25 cellular contexts compared by ENCODE assay signal in genomic region chr16:29850998-29851397, GRCh38. TPM values are rescaled to one million over a fixed set of nuclear protein-coding genes. Genes with fewer than 3 reads are reported as not detected.
DNase-seq lines count a peak whose midpoint lies in the region; ATAC-seq, FAIRE-seq and TF ChIP-seq lines count a peak whose summit lies in the region.
"Had no signal": no experiment of that assay in that cellular context is flagged by ENCODE, and none has a peak within 500 bp of the region (broad histone marks: within the 10 kb centered on the region; RNA-seq: fewer than 3 reads in every experiment).

No MANE protein-coding gene starts in this region.

- H3K4me3 Mint-ChIP-seq in activated T-cell treated with anti-CD3 and anti-CD28 coated beads, Interleukin-2, amount 50 U/mL, for 24 hours: no peak overlapping the region
- H3K4me3 Mint-ChIP-seq in activated T-cell treated with anti-CD3 and anti-CD28 coated beads, Interleukin-2, amount 50 U/mL, for 72 hours: no peak overlapping the region
- H3K4me3 Mint-ChIP-seq in Calu3 (ENCODE audit: low read depth, unreplicated experiment) (no peak overlapping the region), natural killer cell (no peak overlapping the region)
- H3K4me3 Mint-ChIP-seq: B cell; CD4-positive, CD25-positive, alpha-beta regulatory T cell; CD8-positive, alpha-beta T cell; H9; HFFc6 had no signal

- FAIRE-seq in K562 (lab: Jason Lieb, UNC) (no peak), urothelium cell line (lab: Jason Lieb, UNC) (no peak)
- FAIRE-seq: A204.1, D721Med, GM12878, GM19239 had no signal

- CTCF ChIA-PET in Calu3 (lab: Charles Lee): interaction anchor here (0.6 kb wide), 1 partner anchor 1023 kb away, joined by 4 read pairs; no protein-coding TSS in a partner anchor
- CTCF ChIA-PET in K562 (lab: Yijun Ruan, JAX; ENCODE audit: low intra/inter-chr PET ratio): no interaction called here

- ATAC-seq in activated T-cell treated with anti-CD3 and anti-CD28 coated beads, Interleukin-2, amount 50 U/mL, for 72 hours (replicated peaks in 1 of 2): no peak
- ATAC-seq in K562 (no peak), natural killer cell (no peak)
- ATAC-seq: CD8-positive, alpha-beta T cell; GM12878; HCT116 had no signal

- H2AFZ ChIP-seq in K562 (ENCODE audit: low read depth, low read length): no peak overlapping the region
- H2AFZ ChIP-seq: GM23248 had no signal

- no peak overlapping the region for H3K4me3 ChIP-seq in K562
- H3K4me3 ChIP-seq: BLaER1, GM12878, GM23248 had no signal

- H3K9ac ChIP-seq in K562 (ENCODE audit: insufficient read depth in 1 of 2, low read depth in 2 of 2, low read length in 2 of 2): no peak overlapping the region
- H3K9ac ChIP-seq: BLaER1, GM23248 had no signal

- no peak overlapping the region for H3K4me2 ChIP-seq in K562 (ENCODE audit: insufficient read depth, low read length)
- H3K4me2 ChIP-seq: BLaER1 had no signal

- H3K79me2 ChIP-seq in K562 (ENCODE audit: control insufficient read depth, insufficient read depth, low read length): no peaks in the 10 kb centered on the region

- intact Hi-C loops in Calu3 (cut with micrococcal nuclease; ENCODE audit: unreplicated experiment): no loop called here
- intact Hi-C loops in K562 (cut with micrococcal nuclease): no loop called here
- intact Hi-C loops in natural killer cell (cut with micrococcal nuclease): no loop called here

- POLR2A ChIA-PET in K562 (lab: Yijun Ruan, JAX): no interaction called here

- no peaks in the 10 kb centered on the region for H3K9me1 ChIP-seq in K562 (ENCODE audit: control insufficient read depth, insufficient read depth, low read length)

- no peak for TF ChIP-seq CTCF in Calu3 (IDR thresholded peaks at IDR 0.05; ENCODE audit: unreplicated experiment)
- no peak for TF ChIP-seq CTCF in K562 (IDR thresholded peaks at IDR 0.05 in 2 of 3, conservative IDR thresholded peaks at IDR 0.05 in 1 of 3; ENCODE audit: insufficient read depth in 2 of 3, low read depth in 1 of 3, low read length in 3 of 3)
- TF ChIP-seq CTCF in natural killer cell (IDR thresholded peaks at IDR 0.05): no peak

- H3K36me3 ChIP-seq in K562 (ENCODE audit: control insufficient read depth, insufficient read depth, low read length): no peaks in the 10 kb centered on the region

- no peaks in the 10 kb centered on the region for H3K9me3 ChIP-seq in K562 (replicated peaks; ENCODE audit: control insufficient read depth, insufficient read depth, low read depth, low read length)
- H3K9me3 ChIP-seq: BLaER1, Caco-2 had no signal

- BruUV-seq in Calu3 (replicated peaks; lab: Mats Ljungman, UMichigan) (TSS peak; percentile 19), K562 (replicated peaks; lab: Mats Ljungman, UMichigan) (no TSS peak)

- no peak for TF ChIP-seq RAD21 in K562 (CRISPR knock-in tag; conservative IDR thresholded peaks at IDR 0.05 in 1 of 2, IDR thresholded peaks at IDR 0.05 in 1 of 2)

- in situ Hi-C loops in K562 (cut with MboI): no loop called here

- no peaks in the 10 kb centered on the region for H3K27me3 ChIP-seq in K562 (ENCODE audit: control insufficient read depth in 2 of 2, insufficient read depth in 2 of 2, low read length in 2 of 2)
- H3K27me3 ChIP-seq: BLaER1 had no signal

- TF ChIP-seq POLR2A in K562 (conservative IDR thresholded peaks at IDR 0.05): no peak

- H3K27me3 Mint-ChIP-seq in activated T-cell treated with anti-CD3 and anti-CD28 coated beads, Interleukin-2, amount 50 U/mL, for 24 hours: no peaks in the 10 kb centered on the region
- no peaks in the 10 kb centered on the region for H3K27me3 Mint-ChIP-seq in activated T-cell treated with anti-CD3 and anti-CD28 coated beads, Interleukin-2, amount 50 U/mL, for 72 hours (ENCODE audit: low read depth)
- H3K27me3 Mint-ChIP-seq in Calu3 (ENCODE audit: unreplicated experiment) (no peaks in the 10 kb centered on the region), natural killer cell (ENCODE audit: low read depth in 2 of 2) (no peaks in the 10 kb centered on the region)
- H3K27me3 Mint-ChIP-seq: B cell; CD4-positive, CD25-positive, alpha-beta regulatory T cell had no signal

- no peak overlapping the region for H3K27ac ChIP-seq in K562 (ENCODE audit: extremely low read depth, low read depth, low read length)
- H3K27ac ChIP-seq: 22Rv1, BLaER1, C4-2B, GM23248 had no signal

- TF ChIP-seq EP300 in K562 (IDR thresholded peaks at IDR 0.05; ENCODE audit: low read length): no peak

- no peaks in the 10 kb centered on the region for H4K20me1 ChIP-seq in K562 (replicated peaks; ENCODE audit: control insufficient read depth, insufficient read depth, low read length)
- H4K20me1 ChIP-seq: BLaER1 had no signal

- H3K9me3 Mint-ChIP-seq in activated T-cell treated with anti-CD3 and anti-CD28 coated beads, Interleukin-2, amount 50 U/mL, for 24 hours: no peaks in the 10 kb centered on the region
- no peaks in the 10 kb centered on the region for H3K9me3 Mint-ChIP-seq in activated T-cell treated with anti-CD3 and anti-CD28 coated beads, Interleukin-2, amount 50 U/mL, for 72 hours
- H3K9me3 Mint-ChIP-seq in Calu3 (ENCODE audit: low read depth, unreplicated experiment) (no peaks in the 10 kb centered on the region), natural killer cell (no peaks in the 10 kb centered on the region)
- H3K9me3 Mint-ChIP-seq: CD4-positive, CD25-positive, alpha-beta regulatory T cell; CD8-positive, alpha-beta T cell; H9; HFFc6 had no signal

- peak overlapping the region; percentile 0 for H3K27ac Mint-ChIP-seq in activated T-cell treated with anti-CD3 and anti-CD28 coated beads, Interleukin-2, amount 50 U/mL, for 24 hours
- no peak overlapping the region for H3K27ac Mint-ChIP-seq in activated T-cell treated with anti-CD3 and anti-CD28 coated beads, Interleukin-2, amount 50 U/mL, for 72 hours
- H3K27ac Mint-ChIP-seq in Calu3 (ENCODE audit: unreplicated experiment) (no peak overlapping the region), natural killer cell (no peak overlapping the region)
- H3K27ac Mint-ChIP-seq: B cell; CD8-positive, alpha-beta T cell; H9; HFFc6 had no signal

- peaks cover 4 to 11% of the 10 kb centered on the region in 2 experiments; a peak in 3 of 5 replicates for H3K4me1 ChIP-seq in K562 (replicated peaks in 1 of 2; ENCODE audit: control insufficient read depth in 2 of 2, insufficient read depth in 2 of 2, low read length in 2 of 2)

- WGBS in K562 (ENCODE audit: insufficient coverage, low coverage, missing lambda C conversion rate): 38% methylated on average over 3 of the region's 3 CpGs

- peaks cover 26% of the 10 kb centered on the region for H3K36me3 Mint-ChIP-seq in activated T-cell treated with anti-CD3 and anti-CD28 coated beads, Interleukin-2, amount 50 U/mL, for 24 hours (ENCODE audit: low read depth)
- H3K36me3 Mint-ChIP-seq in activated T-cell treated with anti-CD3 and anti-CD28 coated beads, Interleukin-2, amount 50 U/mL, for 72 hours (ENCODE audit: insufficient read depth in 2 of 2): peaks cover 3 to 14% of the 10 kb centered on the region in 2 donors
- H3K36me3 Mint-ChIP-seq in Calu3 (ENCODE audit: insufficient read depth, unreplicated experiment) (peaks cover 43% of the 10 kb centered on the region), natural killer cell (no peaks in the 10 kb centered on the region)

- DNase-seq in activated T-cell treated with anti-CD3 and anti-CD28 coated beads, Interleukin-2, amount 50 U/mL, for 24 hours: no peak
- DNase-seq in activated T-cell treated with anti-CD3 and anti-CD28 coated beads, Interleukin-2, amount 50 U/mL, for 72 hours: no peak
- no peak for DNase-seq in Calu3
- no peak for DNase-seq in K562 (ENCODE audit: extremely low read depth in 1 of 4, low spot score in 3 of 4)
- no peak for DNase-seq in natural killer cell
- DNase-seq in urothelium cell line (ENCODE audit: low spot score): no peak
- DNase-seq: Caco-2; CD4-positive, CD25-positive, alpha-beta regulatory T cell; CD8-positive, alpha-beta T cell; DMS 273 treated with DMSO at 0.1 percent for 48 hours; DMS79; EL; GDM1; GM23248; H9; HFFc6 had no signal

- peaks cover 7% of the 10 kb centered on the region for H3K4me1 Mint-ChIP-seq in activated T-cell treated with anti-CD3 and anti-CD28 coated beads, Interleukin-2, amount 50 U/mL, for 24 hours (ENCODE audit: low read depth)
- peaks cover 8% of the 10 kb centered on the region for H3K4me1 Mint-ChIP-seq in activated T-cell treated with anti-CD3 and anti-CD28 coated beads, Interleukin-2, amount 50 U/mL, for 72 hours (ENCODE audit: low read depth)
- H3K4me1 Mint-ChIP-seq in Calu3 (ENCODE audit: low read depth, unreplicated experiment) (no peaks in the 10 kb centered on the region), natural killer cell (peaks cover 0 to 6% of the 10 kb centered on the region in 2 donors)
- H3K4me1 Mint-ChIP-seq: B cell had no signal

RNA-seq across cellular contexts. Expression of gene CDIPT, which starts 12.0 kb away (rescaled TPM):
- 10 to 100 TPM; 48.7 to 56.0 TPM for total RNA-seq in activated T-cell treated with anti-CD3 and anti-CD28 coated beads, Interleukin-2, amount 50 U/mL, for 72 hours
- total RNA-seq in Calu3 (2022) (62.7 and 64.1 TPM in 2 replicates), K562 (2014; rRNA removed) (32.5 and 42.4 TPM in 2 replicates), K562 (2014; rRNA removed; fragmentation: Illumina TruSeq; extraction: Trizol) (6.3 and 8.4 TPM in 2 replicates), K562 (2015; rRNA removed; fragmentation: Illumina TruSeq; extraction: Trizol) (17.1 and 17.6 TPM in 2 replicates), K562 (2021) (34.3 and 36.7 TPM in 2 replicates), natural killer cell (10 to 100 TPM; 42.3 to 66.9 (median 53.0) TPM)
- 14.9 and 44.1 TPM in 2 replicates for total RNA-seq in K562 (2011; cell fraction: chromatin; rRNA removed; ENCODE audit: low replicate concordance)
- total RNA-seq in K562 (2011; cell fraction: nucleolus; rRNA removed): 55.1 and 61.0 TPM in 2 replicates
- total RNA-seq in K562 (2011; cell fraction: nucleoplasm; rRNA removed): 40.9 and 42.1 TPM in 2 replicates
- polyA plus RNA-seq in K562 (2011; rRNA removed) (23.0 and 31.9 TPM in 2 replicates), K562 (2014; fragmentation: Illumina TruSeq; extraction: Trizol) (24.4 and 38.2 TPM in 2 replicates), K562 (2014; fragmentation: Nextera tagmentation; extraction: Ambion mirVana) (1 to 10 TPM; 1.3 to 2.1 TPM), K562 (2014; rRNA removed) (37.0 and 37.9 TPM in 2 replicates)
- polyA plus RNA-seq in K562 (2011; cell fraction: cytosol; rRNA removed): 49.9 and 76.4 TPM in 2 replicates
- 39.2 and 47.5 TPM in 2 replicates for polyA plus RNA-seq in K562 (2011; cell fraction: nucleus; rRNA removed)
- 35.6 and 54.1 TPM in 2 replicates for polyA plus RNA-seq in K562 (2012)
- polyA minus RNA-seq in K562 (2011; rRNA and poly(A)+ RNA removed): 13.3 and 16.1 TPM in 2 replicates
- 29.5 and 30.0 TPM in 2 replicates for polyA minus RNA-seq in K562 (2011; cell fraction: cytosol; rRNA and poly(A)+ RNA removed)
- polyA minus RNA-seq in K562 (2011; cell fraction: nucleus; rRNA and poly(A)+ RNA removed): 12.5 and 12.9 TPM in 2 replicates

RNA-seq across cellular contexts. Expression of gene MVP, which starts 30.7 kb away (rescaled TPM):
- total RNA-seq in activated T-cell treated with anti-CD3 and anti-CD28 coated beads, Interleukin-2, amount 50 U/mL, for 72 hours: 100 to 1,000 TPM; 148 to 161 TPM
- total RNA-seq in Calu3 (2022) (164 and 215 TPM in 2 replicates), K562 (2014; rRNA removed) (0.53 and 1.00 TPM in 2 replicates), K562 (2014; rRNA removed; fragmentation: Illumina TruSeq; extraction: Trizol) (0.41 and 0.65 TPM in 2 replicates), K562 (2015; rRNA removed; fragmentation: Illumina TruSeq; extraction: Trizol) (0.76 and 0.98 TPM in 2 replicates), K562 (2021) (1.4 and 1.9 TPM in 2 replicates), natural killer cell (100 to 1,000 TPM; 154 to 168 (median 163) TPM)
- total RNA-seq in K562 (2011; cell fraction: chromatin; rRNA removed; ENCODE audit: low replicate concordance): 2.1 and 2.7 TPM in 2 replicates
- 0.83 and 2.1 TPM in 2 replicates for total RNA-seq in K562 (2011; cell fraction: nucleolus; rRNA removed)
- 1.6 and 6.8 TPM in 2 replicates for total RNA-seq in K562 (2011; cell fraction: nucleoplasm; rRNA removed)
- polyA plus RNA-seq in K562 (2011; rRNA removed) (0.39 and 1.1 TPM in 2 replicates), K562 (2014; fragmentation: Illumina TruSeq; extraction: Trizol) (0.43 and 0.69 TPM in 2 replicates), K562 (2014; fragmentation: Nextera tagmentation; extraction: Ambion mirVana) (not detected), K562 (2014; rRNA removed) (0.66 and 1.1 TPM in 2 replicates)
- 0.21 and 0.86 TPM in 2 replicates for polyA plus RNA-seq in K562 (2011; cell fraction: cytosol; rRNA removed)
- 2.9 and 3.4 TPM in 2 replicates for polyA plus RNA-seq in K562 (2011; cell fraction: nucleus; rRNA removed)
- 2.1 and 3.5 TPM in 2 replicates for polyA plus RNA-seq in K562 (2012)
- polyA minus RNA-seq in K562 (2011; rRNA and poly(A)+ RNA removed): 0.53 and 1.0 TPM in 2 replicates
- polyA minus RNA-seq in K562 (2011; cell fraction: cytosol; rRNA and poly(A)+ RNA removed): 2.4 and 2.7 TPM in 2 replicates
- 0.94 and 2.2 TPM in 2 replicates for polyA minus RNA-seq in K562 (2011; cell fraction: nucleus; rRNA and poly(A)+ RNA removed)

RNA-seq across cellular contexts. Expression of gene PAGR1, which starts 35.0 kb away (rescaled TPM):
- total RNA-seq in activated T-cell treated with anti-CD3 and anti-CD28 coated beads, Interleukin-2, amount 50 U/mL, for 72 hours: 10 to 100 TPM; 14.8 to 17.8 TPM
- total RNA-seq in Calu3 (2022) (30.4 and 32.0 TPM in 2 replicates), K562 (2014; rRNA removed) (58.2 and 68.3 TPM in 2 replicates), K562 (2014; rRNA removed; fragmentation: Illumina TruSeq; extraction: Trizol) (16.5 and 16.8 TPM in 2 replicates), K562 (2015; rRNA removed; fragmentation: Illumina TruSeq; extraction: Trizol) (40.7 and 42.2 TPM in 2 replicates), K562 (2021) (33.3 and 36.0 TPM in 2 replicates), natural killer cell (10 to 100 TPM in 2 of 3 donors, 1 to 10 TPM in 1; 8.9 to 16.2 (median 13.4) TPM)
- total RNA-seq in K562 (2011; cell fraction: chromatin; rRNA removed; ENCODE audit: low replicate concordance): 8.4 and 14.4 TPM in 2 replicates
- total RNA-seq in K562 (2011; cell fraction: nucleolus; rRNA removed): 14.2 and 16.0 TPM in 2 replicates
- 11.1 and 12.8 TPM in 2 replicates for total RNA-seq in K562 (2011; cell fraction: nucleoplasm; rRNA removed)
- polyA plus RNA-seq in K562 (2011; rRNA removed) (15.4 and 16.6 TPM in 2 replicates), K562 (2014; fragmentation: Illumina TruSeq; extraction: Trizol) (15.7 and 26.0 TPM in 2 replicates), K562 (2014; fragmentation: Nextera tagmentation; extraction: Ambion mirVana) (1 to 10 TPM; 1.4 to 4.5 TPM), K562 (2014; rRNA removed) (42.8 and 51.3 TPM in 2 replicates)
- 16.9 and 23.2 TPM in 2 replicates for polyA plus RNA-seq in K562 (2011; cell fraction: cytosol; rRNA removed)
- polyA plus RNA-seq in K562 (2011; cell fraction: nucleus; rRNA removed): 11.9 and 16.8 TPM in 2 replicates
- polyA plus RNA-seq in K562 (2012): 21.5 and 32.5 TPM in 2 replicates
- 5.3 and 7.0 TPM in 2 replicates for polyA minus RNA-seq in K562 (2011; rRNA and poly(A)+ RNA removed)
- polyA minus RNA-seq in K562 (2011; cell fraction: cytosol; rRNA and poly(A)+ RNA removed): 7.3 and 12.9 TPM in 2 replicates
- polyA minus RNA-seq in K562 (2011; cell fraction: nucleus; rRNA and poly(A)+ RNA removed): 10.0 and 13.6 TPM in 2 replicates

RNA-seq across cellular contexts. Expression of gene PRRT2, which starts 39.0 kb away (rescaled TPM):
- total RNA-seq in activated T-cell treated with anti-CD3 and anti-CD28 coated beads, Interleukin-2, amount 50 U/mL, for 72 hours: 1 to 10 TPM; 2.4 to 2.8 TPM
- total RNA-seq in Calu3 (2022) (0.78 and 1.8 TPM in 2 replicates), K562 (2014; rRNA removed) (0.16 and 0.27 TPM in 2 replicates), K562 (2014; rRNA removed; fragmentation: Illumina TruSeq; extraction: Trizol) (0.11 TPM in 1 of 2 replicates, not detected in the other), K562 (2015; rRNA removed; fragmentation: Illumina TruSeq; extraction: Trizol) (0.25 and 0.38 TPM in 2 replicates), K562 (2021) (0.69 and 1.2 TPM in 2 replicates), natural killer cell (1 to 10 TPM in 1 of 3 donors, under 1 TPM in 2; 0.70 to 1.4 (median 0.91) TPM)
- total RNA-seq in K562 (2011; cell fraction: chromatin; rRNA removed; ENCODE audit: low replicate concordance): 2.5 and 4.2 TPM in 2 replicates
- total RNA-seq in K562 (2011; cell fraction: nucleolus; rRNA removed): 1.7 and 2.8 TPM in 2 replicates
- total RNA-seq in K562 (2011; cell fraction: nucleoplasm; rRNA removed): 2.1 and 6.5 TPM in 2 replicates
- polyA plus RNA-seq in K562 (2011; rRNA removed) (0.42 and 0.96 TPM in 2 replicates), K562 (2014; fragmentation: Illumina TruSeq; extraction: Trizol) (0.28 and 0.46 TPM in 2 replicates), K562 (2014; fragmentation: Nextera tagmentation; extraction: Ambion mirVana) (not detected), K562 (2014; rRNA removed) (0.81 and 1.0 TPM in 2 replicates)
- 0.48 and 0.60 TPM in 2 replicates for polyA plus RNA-seq in K562 (2011; cell fraction: cytosol; rRNA removed)
- polyA plus RNA-seq in K562 (2011; cell fraction: nucleus; rRNA removed): 9.4 and 12.9 TPM in 2 replicates
- 0.72 and 1.4 TPM in 2 replicates for polyA plus RNA-seq in K562 (2012)
- polyA minus RNA-seq in K562 (2011; rRNA and poly(A)+ RNA removed): 0.25 and 0.30 TPM in 2 replicates
- not detected in 2 replicates for polyA minus RNA-seq in K562 (2011; cell fraction: cytosol; rRNA and poly(A)+ RNA removed)
- 1.3 and 1.6 TPM in 2 replicates for polyA minus RNA-seq in K562 (2011; cell fraction: nucleus; rRNA and poly(A)+ RNA removed)

RNA-seq across cellular contexts. Expression of gene MAZ, which starts 44.7 kb away (rescaled TPM):
- total RNA-seq in activated T-cell treated with anti-CD3 and anti-CD28 coated beads, Interleukin-2, amount 50 U/mL, for 72 hours: 100 to 1,000 TPM; 266 to 329 TPM
- total RNA-seq in Calu3 (2022): 230 and 257 TPM in 2 replicates
- total RNA-seq in K562 (2011; cell fraction: chromatin; rRNA removed; ENCODE audit: low replicate concordance): 95.3 and 227 TPM in 2 replicates
- 242 and 255 TPM in 2 replicates for total RNA-seq in K562 (2011; cell fraction: nucleolus; rRNA removed)
- total RNA-seq in K562 (2011; cell fraction: nucleoplasm; rRNA removed): 165 and 167 TPM in 2 replicates
- 414 and 504 TPM in 2 replicates for total RNA-seq in K562 (2014; rRNA removed)
- 196 and 250 TPM in 2 replicates for total RNA-seq in K562 (2014; rRNA removed; fragmentation: Illumina TruSeq; extraction: Trizol)
- 378 and 386 TPM in 2 replicates for total RNA-seq in K562 (2015; rRNA removed; fragmentation: Illumina TruSeq; extraction: Trizol)
- total RNA-seq in K562 (2021): 518 and 532 TPM in 2 replicates
- polyA plus RNA-seq in K562 (2011; rRNA removed): 216 and 275 TPM in 2 replicates
- polyA plus RNA-seq in K562 (2011; cell fraction: cytosol; rRNA removed): 302 and 460 TPM in 2 replicates
- 274 and 319 TPM in 2 replicates for polyA plus RNA-seq in K562 (2011; cell fraction: nucleus; rRNA removed)
- 576 and 597 TPM in 2 replicates for polyA plus RNA-seq in K562 (2012)
- 420 and 592 TPM in 2 replicates for polyA plus RNA-seq in K562 (2014; fragmentation: Illumina TruSeq; extraction: Trizol)
- 10 to 100 TPM; 45.4 to 59.3 TPM for polyA plus RNA-seq in K562 (2014; fragmentation: Nextera tagmentation; extraction: Ambion mirVana)
- 225 and 259 TPM in 2 replicates for polyA plus RNA-seq in K562 (2014; rRNA removed)
- 238 and 356 TPM in 2 replicates for polyA minus RNA-seq in K562 (2011; rRNA and poly(A)+ RNA removed)
- polyA minus RNA-seq in K562 (2011; cell fraction: cytosol; rRNA and poly(A)+ RNA removed): 360 and 377 TPM in 2 replicates
- polyA minus RNA-seq in K562 (2011; cell fraction: nucleus; rRNA and poly(A)+ RNA removed): 72.8 and 95.2 TPM in 2 replicates
- 100 to 1,000 TPM; 234 to 265 (median 252) TPM for total RNA-seq in natural killer cell

Comparison
In these comparisons a context has a peak if more than half of its experiments do, and no peak if none do; other contexts are left out.
1. RNA of gene MVP, which starts 30.7 kb away (total RNA-seq): 164 to 215 TPM in Calu3, 154 to 168 TPM in natural killer cell and 148 to 161 TPM in activated T-cell treated with anti-CD3 and anti-CD28 coated beads, Interleukin-2, amount 50 U/mL, for 72 hours; 0.41 to 6.8 TPM in K562; every median in the first group is over 10 times any median in the second.